ENCODE assay signal across 2 cellular contexts in genomic region chr3:184505479-184505878, GRCh38.
A peak's percentile ranks its signal among the peaks of the same experiment; 100 is the strongest.
TF ChIP-seq lines count a peak whose summit lies in the region.

No MANE protein-coding gene starts in this region.

TF ChIP-seq in SK-N-SH treated with all-trans-retinoic acid at 6 μM for 48 hours, 23 proteins besides CTCF, POLR2A, EP300 and RAD21:
- TF ChIP-seq TSHZ2 (CRISPR knock-in tag; IDR thresholded peaks at IDR 0.05) (no peak), ISL1 (CRISPR knock-in tag; IDR thresholded peaks at IDR 0.05) (0 out of 2 replicates have a peak, but pooled peaks have one; percentile 10)
TF ChIP-seq in SK-N-SH treated with all-trans-retinoic acid at 6 μM for 48 hours: peak in this region for 1.

TF ChIP-seq in SK-N-SH, 30 proteins besides CTCF, POLR2A, EP300 and RAD21 (continued from another document):
- TF ChIP-seq FOSL2 (IDR thresholded peaks at IDR 0.05; ENCODE audit: borderline replicate concordance, low read depth), result no peak
- TF ChIP-seq NFIC (IDR thresholded peaks at IDR 0.05; ENCODE audit: borderline replicate concordance), result no peak
- no peak for TF ChIP-seq EZH2phosphoT487 (IDR thresholded peaks at IDR 0.05; ENCODE audit: borderline replicate concordance, low read depth)
- no peak for TF ChIP-seq MEF2A (IDR thresholded peaks at IDR 0.05; ENCODE audit: borderline replicate concordance, low read depth)
- TF ChIP-seq REST (IDR thresholded peaks at IDR 0.05; ENCODE audit: low read depth, low read length), result no peak
- no peak for TF ChIP-seq TEAD4 (IDR thresholded peaks at IDR 0.05; ENCODE audit: borderline replicate concordance, insufficient read depth)
- TF ChIP-seq POLR2AphosphoS5 (IDR thresholded peaks at IDR 0.05; ENCODE audit: low read depth, low read length), result no peak
- no peak for TF ChIP-seq SIN3A (IDR thresholded peaks at IDR 0.05; ENCODE audit: borderline replicate concordance, low read depth, low read length)
- TF ChIP-seq IRF3 (IDR thresholded peaks at IDR 0.05; ENCODE audit: low read depth, low read length), result no peak
- TF ChIP-seq YY1 (IDR thresholded peaks at IDR 0.05; ENCODE audit: low read depth), result no peak
- TF ChIP-seq NRF1 (IDR thresholded peaks at IDR 0.05; ENCODE audit: low read depth, low read length), result no peak
- no peak for TF ChIP-seq FOXM1 (IDR thresholded peaks at IDR 0.05; ENCODE audit: low read depth)
- no peak for TF ChIP-seq RCOR1 (IDR thresholded peaks at IDR 0.05; ENCODE audit: low read length)
- no peak for TF ChIP-seq GATA2 (CRISPR knock-in tag; IDR thresholded peaks at IDR 0.05)
